ENCODE assay signal across 15 cellular contexts in genomic region chr4:186684889-186685309, GRCh38. TPM values are rescaled to one million over a fixed set of nuclear protein-coding genes. Genes with fewer than 3 reads are reported as not detected.
DNase-seq lines count a peak whose midpoint lies in the region; ATAC-seq, FAIRE-seq and TF ChIP-seq lines count a peak whose summit lies in the region.
"Had no signal": no experiment of that assay in that cellular context is flagged by ENCODE, and none has a peak within 500 bp of the region (broad histone marks: within the 10 kb centered on the region; RNA-seq: fewer than 3 reads in every experiment).

No MANE protein-coding gene starts in this region.

- peaks cover 10% of the 10 kb centered on the region; the same call in 1 of the 2 replicates for H3K27me3 Mint-ChIP-seq in WTC11 (ENCODE audit: low read depth)
- H3K27me3 Mint-ChIP-seq: naive B cell had no signal

- H3K4me3 Mint-ChIP-seq in WTC11 = no peak overlapping the region; the same call in 1 of the 2 replicates
- H3K4me3 Mint-ChIP-seq: naive B cell had no signal

- peak overlapping the region in 3 of 4 donors; percentile 23 to 59 (median 42) for H3K27ac ChIP-seq in pancreas
- H3K27ac ChIP-seq: vagina had no signal

- H3K9me3 ChIP-seq in pancreas = no peaks in the 10 kb centered on the region
- H3K9me3 ChIP-seq: vagina had no signal

- DNase-seq in Caki2 (ENCODE audit: low read depth) (peak; percentile 41), WTC11 (ENCODE audit: low spot score) (no peak), islet precursor cell (peak; percentile 64), pancreas (no peak), D721Med (ENCODE audit: insufficient read length, low spot score) (no peak), dermis blood vessel endothelial cell (no peak), SKM-1 (lab: John Stamatoyannopoulos, UW; ENCODE audit: unreplicated experiment) (no peak)
- DNase-seq: activated T-cell treated with anti-CD3 and anti-CD28 coated beads, Interleukin-2, amount 50 U/mL, for 48 hours; aorta; EL; naive B cell; NCI-H2081 had no signal

- H3K4me1 ChIP-seq in pancreas = peaks cover 0 to 26% (median 24%) of the 10 kb centered on the region in 3 donors

- POLR2A ChIA-PET in WTC11 (lab: Charles Lee) = no interaction called here

- CTCF ChIA-PET in WTC11 (lab: Charles Lee) = no interaction called here

- TF ChIP-seq CTCF in WTC11 (IDR thresholded peaks at IDR 0.05) (no peak), pancreas (IDR thresholded peaks at IDR 0.05) (no peak), D721Med (IDR thresholded peaks at IDR 0.05; ENCODE audit: insufficient read depth, missing control alignments) (no peak)

- in situ Hi-C loops in Caki2 (cut with HindIII; ENCODE audit: low pct_unique_long_range_greater_than_20kb, low sequenced_read_pairs) = no loop called here

- FAIRE-seq in pancreas (lab: Jason Lieb, UNC) (no peak), D721Med (lab: Jason Lieb, UNC) (no peak)
- FAIRE-seq: GM18507 had no signal

- intact Hi-C loops in pancreas (cut with DNase I) = no loop called here

- no peaks in the 10 kb centered on the region for H3K27me3 ChIP-seq in pancreas
- H3K27me3 ChIP-seq: vagina had no signal

- 45 to 54% methylated on average over 5 of the region's 5 CpGs for WGBS in pancreas, 2 donors

- ATAC-seq in WTC11 (peak; percentile 25), pancreas (peak; percentile 30 to 78 (median 62)), HG02763 (IDR thresholded peaks at IDR 0.05; ENCODE audit: unreplicated experiment) (no peak)

- peak overlapping the region in 2 of 4 donors; percentile 6 to 12 for H3K4me3 ChIP-seq in pancreas
- H3K4me3 ChIP-seq: vagina had no signal

- H3K27ac Mint-ChIP-seq in WTC11 = peak overlapping the region; percentile 17
- H3K27ac Mint-ChIP-seq: naive B cell had no signal

- H3K9me3 Mint-ChIP-seq in WTC11 = no peaks in the 10 kb centered on the region

- H3K36me3 ChIP-seq in pancreas = no peaks in the 10 kb centered on the region
- H3K36me3 ChIP-seq: vagina had no signal

- peaks cover 6% of the 10 kb centered on the region; the same call in 1 of the 2 replicates for H3K36me3 Mint-ChIP-seq in WTC11
- H3K36me3 Mint-ChIP-seq: naive B cell had no signal

- peaks cover 86% of the 10 kb centered on the region for H3K4me1 Mint-ChIP-seq in WTC11
- H3K4me1 Mint-ChIP-seq: naive B cell had no signal

TF ChIP-seq in WTC11, 78 proteins besides CTCF, POLR2A, EP300 and RAD21:
- TF ChIP-seq ZNF532 (CRISPR knock-in tag; IDR thresholded peaks at IDR 0.05; ENCODE audit: borderline replicate concordance) = no peak
- TF ChIP-seq NR3C1 (CRISPR knock-in tag; conservative IDR thresholded peaks at IDR 0.05; ENCODE audit: low read depth) = no peak
- no peak for TF ChIP-seq AFF4 (CRISPR knock-in tag; IDR thresholded peaks at IDR 0.05; ENCODE audit: borderline replicate concordance)
- no peak for TF ChIP-seq ZNF416 (CRISPR knock-in tag; IDR thresholded peaks at IDR 0.05)
- TF ChIP-seq ZBTB21 (CRISPR knock-in tag; IDR thresholded peaks at IDR 0.05; ENCODE audit: borderline replicate concordance) = no peak
- no peak for TF ChIP-seq MLX (CRISPR knock-in tag; IDR thresholded peaks at IDR 0.05)
- no peak for TF ChIP-seq CDX4 (CRISPR knock-in tag; IDR thresholded peaks at IDR 0.05; ENCODE audit: borderline replicate concordance)
- no peak for TF ChIP-seq E2F5 (CRISPR knock-in tag; IDR thresholded peaks at IDR 0.05)
- TF ChIP-seq ESRRA (CRISPR knock-in tag; IDR thresholded peaks at IDR 0.05; ENCODE audit: borderline replicate concordance) = no peak

RNA-seq across cellular contexts. Expression of gene FAT1, which starts 38.8 kb away (rescaled TPM):
- total RNA-seq in Caki2 (2014; rRNA removed; shearing (Covaris generic); ENCODE audit: low replicate concordance) = 107 and 110 TPM in 2 replicates
- total RNA-seq in WTC11 (2021) (155 to 172 TPM (median 162 TPM) in 3 replicates), pancreas (10 to 100 TPM; 54.8 to 91.6 (median 71.3) TPM), dermis blood vessel endothelial cell (2.8 and 16.0 TPM in 2 replicates)
- 10 to 100 TPM; 16.9 to 26.6 TPM for polyA plus RNA-seq in pancreas

Comparison
In these comparisons a context has a peak if more than half of its experiments do, and no peak if none do; other contexts are left out.
1. DNase-seq: peak in Caki2 (single experiment) and islet precursor cell (single experiment); none in WTC11 (single experiment), pancreas (0 of 6), D721Med (single experiment), dermis blood vessel endothelial cell (single experiment) and SKM-1 (single experiment).